Comparison of ENCODE assay signal across 23 cellular contexts in the genomic region with DNA sequence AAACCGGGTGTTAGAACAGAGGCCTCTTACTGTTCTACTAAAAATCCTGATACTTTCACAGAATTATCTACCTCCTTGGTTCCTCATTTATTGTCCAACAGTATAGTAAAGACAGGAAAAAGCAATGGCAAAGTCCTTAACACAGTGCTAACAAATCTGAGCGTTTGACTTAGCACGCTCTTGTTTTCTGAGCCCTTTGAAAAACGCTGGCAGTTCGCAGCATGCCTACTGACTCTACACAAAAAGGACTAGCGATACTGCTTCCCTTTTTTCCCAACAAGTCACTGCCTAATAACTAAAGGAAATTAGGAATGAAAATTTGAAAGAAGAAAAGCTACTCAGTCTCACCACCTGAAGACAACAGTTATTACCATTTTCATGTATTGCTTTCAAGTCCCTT. TPM values are rescaled to one million over a fixed set of nuclear protein-coding genes. Genes with fewer than 3 reads are reported as not detected.
DNase-seq lines count a peak whose midpoint lies in the region; ATAC-seq and TF ChIP-seq lines count a peak whose summit lies in the region.
"Had no signal": no experiment of that assay in that cellular context is flagged by ENCODE, and none has a peak within 500 bp of the region (broad histone marks: within the 10 kb centered on the region; RNA-seq: fewer than 3 reads in every experiment).

No MANE protein-coding gene starts in this region.

- CTCF ChIA-PET in AG04450 (lab: Charles Lee), result interaction anchor here (0.8 to 1.2 kb wide), 4 partner anchors 32 to 288 kb away, joined by 3 to 6 read pairs (median 4); partner anchors contain the start of gene CEMIP

- H3K9ac ChIP-seq in adipocyte (ENCODE audit: low read length), result peak overlapping the region; percentile 35

- H3K79me2 ChIP-seq in hepatocyte, result peaks cover 61% of the 10 kb centered on the region
- H3K79me2 ChIP-seq in osteoblast (ENCODE audit: insufficient read depth, low read length), result peaks cover 71% of the 10 kb centered on the region

- TF ChIP-seq CTCF in AG04450 (IDR thresholded peaks at IDR 0.05; ENCODE audit: low read depth, low read length), result no peak
- no peak for TF ChIP-seq CTCF in hepatocyte (IDR thresholded peaks at IDR 0.05; ENCODE audit: poor library complexity)
- TF ChIP-seq CTCF in osteoblast (IDR thresholded peaks at IDR 0.05; ENCODE audit: extremely low read depth, low read depth, low read length), result no peak
- no peak for TF ChIP-seq CTCF in natural killer cell (IDR thresholded peaks at IDR 0.05)

- no peak overlapping the region for H3K27ac Mint-ChIP-seq in natural killer cell
- H3K27ac Mint-ChIP-seq: CD4-positive, alpha-beta T cell; IgD-negative memory B cell had no signal

- no peaks in the 10 kb centered on the region for H3K9me3 ChIP-seq in AG04450 (ENCODE audit: control insufficient read depth, insufficient read depth, low read length)
- H3K9me3 ChIP-seq in adipocyte (ENCODE audit: control insufficient read depth, low read length), result no peaks in the 10 kb centered on the region
- no peaks in the 10 kb centered on the region for H3K9me3 ChIP-seq in hepatocyte (ENCODE audit: low read depth)
- no peaks in the 10 kb centered on the region for H3K9me3 ChIP-seq in osteoblast (ENCODE audit: low read depth, low read length)
- H3K9me3 ChIP-seq: esophagus squamous epithelium, HAP-1, left ventricle myocardium inferior, MG63 had no signal

- intact Hi-C loops in natural killer cell (cut with micrococcal nuclease), result no loop called here

- H3K4me1 Mint-ChIP-seq in natural killer cell, result no peaks in the 10 kb centered on the region
- H3K4me1 Mint-ChIP-seq: IgD-negative memory B cell had no signal

- H3K27ac ChIP-seq in AG04450 (ENCODE audit: low read depth, low read length) (peak overlapping the region; percentile 43), hepatocyte (peak overlapping the region; percentile 5), osteoblast (ENCODE audit: low read depth, low read length) (peak overlapping the region; percentile 92)
- H3K27ac ChIP-seq: left ventricle myocardium inferior had no signal

- WGBS in hepatocyte (ENCODE audit: low lambda C conversion rate, missing lambda C conversion rate), result 81% methylated on average over 6 of the region's 6 CpGs

- H3K4me3 ChIP-seq in AG04450 (ENCODE audit: low read depth, low read length), result no peak overlapping the region
- H3K4me3 ChIP-seq in adipocyte (ENCODE audit: low read length), result no peak overlapping the region
- no peak overlapping the region for H3K4me3 ChIP-seq in hepatocyte
- H3K4me3 ChIP-seq in osteoblast (ENCODE audit: insufficient read depth, low read length), result no peak overlapping the region
- H3K4me3 ChIP-seq: esophagus squamous epithelium, HAP-1, left ventricle myocardium inferior, MG63 had no signal

- DNase-seq in AG04450 (ENCODE audit: low read depth, low spot score) (no peak), adipocyte (ENCODE audit: low read depth) (no peak), hepatocyte (ENCODE audit: low spot score) (no peak), osteoblast (ENCODE audit: insufficient read length, low spot score, missing footprints) (no peak), SHP77 (lab: John Stamatoyannopoulos, UW) (no peak), H4 (ENCODE audit: low spot score) (no peak), natural killer cell (no peak)
- DNase-seq: activated effector memory CD4-positive, alpha-beta T cell treated with anti-CD3 and anti-CD28 coated beads, Interleukin-2, amount 50 U/mL, for 16 hours; CD4-positive, alpha-beta T cell; DMS153; esophagus squamous epithelium; glutamatergic neuron; left ventricle myocardium inferior; MG63; NCI-H1436; NCI-H2171; NCI-H748 treated with DMSO at 0.1 percent for 48 hours; stimulated activated CD4-positive, alpha-beta T cell treated with anti-CD3 and anti-CD28 coated beads, Interleukin-4, amount 100 ng/mL, for 1 hour; T-helper 9 cell had no signal

- no peaks in the 10 kb centered on the region for H3K36me3 Mint-ChIP-seq in natural killer cell

- ATAC-seq in HG03196 (IDR thresholded peaks at IDR 0.05; ENCODE audit: unreplicated experiment) (no peak), natural killer cell (no peak)

- H3K27me3 ChIP-seq in AG04450 (ENCODE audit: control insufficient read depth, insufficient read depth, low read length), result no peaks in the 10 kb centered on the region
- H3K27me3 ChIP-seq in adipocyte (replicated peaks; ENCODE audit: control insufficient read depth, insufficient read depth, low read length), result no peaks in the 10 kb centered on the region
- no peaks in the 10 kb centered on the region for H3K27me3 ChIP-seq in hepatocyte
- no peaks in the 10 kb centered on the region for H3K27me3 ChIP-seq in osteoblast (ENCODE audit: insufficient read depth, low read length)
- H3K27me3 ChIP-seq: esophagus squamous epithelium, MG63 had no signal

- H3K4me3 Mint-ChIP-seq in natural killer cell, result no peak overlapping the region
- H3K4me3 Mint-ChIP-seq: CD4-positive, alpha-beta T cell; IgD-negative memory B cell had no signal

- no peaks in the 10 kb centered on the region for H3K9me2 ChIP-seq in hepatocyte (replicated peaks; ENCODE audit: insufficient read depth)

- H2AFZ ChIP-seq in hepatocyte (no peak overlapping the region), osteoblast (ENCODE audit: low read length) (no peak overlapping the region)

- peaks cover 14% of the 10 kb centered on the region for H3K4me1 ChIP-seq in adipocyte (ENCODE audit: control insufficient read depth, insufficient read depth, low read length)
- peaks cover 10% of the 10 kb centered on the region for H3K4me1 ChIP-seq in hepatocyte (ENCODE audit: insufficient read depth)
- H3K4me1 ChIP-seq in osteoblast (ENCODE audit: insufficient read depth, low read length), result peaks cover 26% of the 10 kb centered on the region

- H3K9me3 Mint-ChIP-seq in natural killer cell, result peaks cover 0 to 3% of the 10 kb centered on the region in 2 donors
- H3K9me3 Mint-ChIP-seq: CD4-positive, alpha-beta T cell had no signal

- H3K27me3 Mint-ChIP-seq in natural killer cell (ENCODE audit: low read depth in 2 of 2), result no peaks in the 10 kb centered on the region
- H3K27me3 Mint-ChIP-seq: CD4-positive, alpha-beta T cell had no signal

- POLR2A ChIA-PET in AG04450 (lab: Yijun Ruan, JAX), result no interaction called here

- H4K20me1 ChIP-seq in hepatocyte (ENCODE audit: insufficient read depth, poor library complexity, severe bottlenecking) (no peaks in the 10 kb centered on the region), osteoblast (ENCODE audit: insufficient read depth, low read length) (no peaks in the 10 kb centered on the region)

- H3K4me2 ChIP-seq in hepatocyte (no peak overlapping the region), osteoblast (ENCODE audit: insufficient read depth, low read length) (peak overlapping the region; percentile 52)

- H3K36me3 ChIP-seq in adipocyte (ENCODE audit: control insufficient read depth, insufficient read depth, low read length, severe bottlenecking), result no peaks in the 10 kb centered on the region
- H3K36me3 ChIP-seq in hepatocyte (replicated peaks; ENCODE audit: insufficient read depth, low read depth), result no peaks in the 10 kb centered on the region
- no peaks in the 10 kb centered on the region for H3K36me3 ChIP-seq in osteoblast (ENCODE audit: insufficient read depth, low read length)
- H3K36me3 ChIP-seq: HAP-1, left ventricle myocardium inferior, MG63 had no signal

RNA-seq across cellular contexts. Expression of gene CEMIP, which starts 34.8 kb away (rescaled TPM):
- polyA plus RNA-seq in AG04450 (2011; rRNA removed) (221 and 231 TPM in 2 replicates), hepatocyte (3.5 and 4.4 TPM in 2 replicates)
- 230 and 317 TPM in 2 replicates for polyA minus RNA-seq in AG04450 (2011; rRNA and poly(A)+ RNA removed)
- total RNA-seq in hepatocyte (2.1 and 2.3 TPM in 2 replicates), osteoblast (579 and 687 TPM in 2 replicates), natural killer cell (under 1 TPM in 2 of 3 donors, not detected in 1; 0.07 to 0.82 TPM)
- 0.06 and 0.68 TPM in 2 replicates for total RNA-seq in H4 (2014; rRNA removed; shearing (Covaris generic))
- total RNA-seq: A673; CD4-positive, alpha-beta T cell had no signal
- polyA plus RNA-seq: IgD-negative memory B cell had no signal

RNA-seq across cellular contexts. Expression of gene ABHD17C, which starts 49.3 kb away (rescaled TPM):
- polyA plus RNA-seq in AG04450 (2011; rRNA removed) (29.0 and 30.8 TPM in 2 replicates), hepatocyte (22.5 and 32.4 TPM in 2 replicates)
- polyA minus RNA-seq in AG04450 (2011; rRNA and poly(A)+ RNA removed), result 36.5 and 38.1 TPM in 2 replicates
- total RNA-seq in hepatocyte (19.3 and 21.9 TPM in 2 replicates), osteoblast (11.5 and 11.6 TPM in 2 replicates), natural killer cell (1 to 10 TPM; 2.4 to 4.4 (median 4.3) TPM)
- total RNA-seq in H4 (2014; rRNA removed; shearing (Covaris generic)), result 3.5 and 11.0 TPM in 2 replicates

Comparison
In these comparisons a context has a peak if more than half of its experiments do, and no peak if none do; other contexts are left out.
1. H3K27ac ChIP-seq: peak in every context shown above with its lines; median percentile 92 in osteoblast; 43 in AG04450; 5 in hepatocyte.
2. RNA of gene CEMIP, which starts 34.8 kb away (total RNA-seq): 579 to 687 TPM in osteoblast; 2.1 to 2.3 TPM in hepatocyte, 0.06 to 0.68 TPM in H4 and 0.07 to 0.82 TPM in natural killer cell; every median in the first group is over 100 times any median in the second.